In genomic region chr6:30814137-30815084, GRCh38 we compare ENCODE assay signal across 9 cellular contexts.
DNase-seq lines count a peak whose midpoint lies in the region; ATAC-seq and TF ChIP-seq lines count a peak whose summit lies in the region.
"Had no signal": no experiment of that assay in that cellular context is flagged by ENCODE, and none has a peak within 500 bp of the region (broad histone marks: within the 10 kb centered on the region; RNA-seq: fewer than 3 reads in every experiment).

No MANE protein-coding gene starts in this region.

- TF ChIP-seq CTCF in activated CD8-positive, alpha-beta T cell treated with anti-CD3 and anti-CD28 coated beads for 36 hours (IDR thresholded peaks at IDR 0.05): no peak
- TF ChIP-seq CTCF in fibroblast of mammary gland (conservative IDR thresholded peaks at IDR 0.05; ENCODE audit: control insufficient read depth, insufficient read depth, low read depth, low read length): no peak

- peaks cover 38% of the 10 kb centered on the region for H3K9me3 Mint-ChIP-seq in activated CD8-positive, alpha-beta T cell treated with anti-CD3 and anti-CD28 coated beads for 36 hours

- H3K4me3 Mint-ChIP-seq in activated CD8-positive, alpha-beta T cell treated with anti-CD3 and anti-CD28 coated beads for 36 hours: peak overlapping the region; percentile 41

- intact Hi-C loops in activated CD8-positive, alpha-beta T cell treated with anti-CD3 and anti-CD28 coated beads for 36 hours (cut with micrococcal nuclease): loop anchor here (5.0 kb wide), 2 partner anchors 77 to 132 kb away; no protein-coding TSS in a partner anchor

- POLR2A ChIA-PET in activated CD8-positive, alpha-beta T cell treated with anti-CD3 and anti-CD28 coated beads for 36 hours (lab: Charles Lee): interaction anchor here (0.6 to 13.9 kb wide), 15 partner anchors 10 to 132 kb away, joined by 3 to 212 read pairs (median 5); partner anchors contain the start of genes FLOT1 and IER3

- peaks cover 83% of the 10 kb centered on the region for H3K4me1 Mint-ChIP-seq in activated CD8-positive, alpha-beta T cell treated with anti-CD3 and anti-CD28 coated beads for 36 hours (ENCODE audit: low read depth)

- H3K4me3 ChIP-seq in fibroblast of mammary gland (ENCODE audit: control insufficient read depth, low read depth, low read length): no peak overlapping the region
- H3K4me3 ChIP-seq: ovary had no signal

- CTCF ChIA-PET in activated CD8-positive, alpha-beta T cell treated with anti-CD3 and anti-CD28 coated beads for 36 hours (lab: Charles Lee): interaction anchor here (1.1 to 1.7 kb wide), 3 partner anchors 13 to 71 kb away, joined by 3 to 4 read pairs (median 4); no protein-coding TSS in a partner anchor

- peak; percentile 29 for ATAC-seq in activated CD8-positive, alpha-beta T cell treated with anti-CD3 and anti-CD28 coated beads for 36 hours
- ATAC-seq in HG02970 (IDR thresholded peaks at IDR 0.05; ENCODE audit: low FRiP score, unreplicated experiment): no peak

- peak overlapping the region; percentile 98 for H3K27ac Mint-ChIP-seq in activated CD8-positive, alpha-beta T cell treated with anti-CD3 and anti-CD28 coated beads for 36 hours

- peaks cover 73% of the 10 kb centered on the region for H3K36me3 Mint-ChIP-seq in activated CD8-positive, alpha-beta T cell treated with anti-CD3 and anti-CD28 coated beads for 36 hours (ENCODE audit: low read depth)

- DNase-seq in DMS79 treated with DMSO at 0.1 percent for 48 hours (lab: John Stamatoyannopoulos, UW) (peak; percentile 8), DMS79 (lab: John Stamatoyannopoulos, UW) (no peak), fibroblast of mammary gland (ENCODE audit: low read depth) (peak; percentile 78), NCI-H146 treated with DMSO at 0.1 percent for 48 hours (lab: John Stamatoyannopoulos, UW; ENCODE audit: unreplicated experiment) (no peak), NCI-H1048 (lab: John Stamatoyannopoulos, UW) (no peak)
- peak; percentile 82 for DNase-seq in activated CD8-positive, alpha-beta T cell treated with anti-CD3 and anti-CD28 coated beads for 36 hours
- peak; percentile 37 for DNase-seq in stimulated activated CD8-positive, alpha-beta memory T cell treated with anti-CD3 and anti-CD28 coated beads, Interleukin-12 subunit alpha, Interleukin-12 subunit beta, amount 100 ng/mL, for 1 hour (ENCODE audit: low read depth)

- H3K27me3 Mint-ChIP-seq in activated CD8-positive, alpha-beta T cell treated with anti-CD3 and anti-CD28 coated beads for 36 hours: no peaks in the 10 kb centered on the region

Comparison
In these comparisons a context has a peak if more than half of its experiments do, and no peak if none do; other contexts are left out.
1. DNase-seq: peak in DMS79 treated with DMSO at 0.1 percent for 48 hours (single experiment), activated CD8-positive, alpha-beta T cell treated with anti-CD3 and anti-CD28 coated beads for 36 hours (single experiment), fibroblast of mammary gland (single experiment) and stimulated activated CD8-positive, alpha-beta memory T cell treated with anti-CD3 and anti-CD28 coated beads, Interleukin-12 subunit alpha, Interleukin-12 subunit beta, amount 100 ng/mL, for 1 hour (single experiment); none in DMS79 (single experiment), NCI-H146 treated with DMSO at 0.1 percent for 48 hours (single experiment) and NCI-H1048 (single experiment).